Comparison of ENCODE assay signal across 19 cellular contexts in genomic region chr1:59064592-59064991, GRCh38.
"Had no signal": no experiment of that assay in that cellular context is flagged by ENCODE, and none has a peak within 500 bp of the region (broad histone marks: within the 10 kb centered on the region; RNA-seq: fewer than 3 reads in every experiment).

No MANE protein-coding gene starts in this region.

- ATAC-seq: activated CD8-positive, alpha-beta T cell treated with anti-CD3 and anti-CD28 coated beads for 36 hours; body of pancreas; heart left ventricle; left lobe of liver; psoas muscle; right lobe of liver had no signal

- H3K27me3 ChIP-seq: adrenal gland, body of pancreas, heart left ventricle, right lobe of liver, testis had no signal

- H3K9me3 Mint-ChIP-seq: activated CD8-positive, alpha-beta T cell treated with anti-CD3 and anti-CD28 coated beads for 36 hours; nephron progenitor cell had no signal

- DNase-seq: activated CD8-positive, alpha-beta memory T cell treated with anti-CD3 and anti-CD28 coated beads, Interleukin-2, amount 50 U/mL, for 48 hours; activated CD8-positive, alpha-beta T cell treated with anti-CD3 and anti-CD28 coated beads for 36 hours; adrenal gland; body of pancreas; central memory CD4-positive, alpha-beta T cell; effector CD4-positive, alpha-beta T cell; heart left ventricle; islet precursor cell; mammary epithelial cell; nephron progenitor cell; psoas muscle; right lobe of liver; stimulated activated CD4-positive, alpha-beta T cell treated with anti-CD3 and anti-CD28 coated beads, Interleukin-1b, Interleukin-23, amount 100 ng/mL, for 48 hours; stimulated activated naive CD4-positive, alpha-beta T cell treated with Interleukin-2 at 50 U/mL for 16 hours; T-helper 2 cell; testis had no signal

- H3K4me3 Mint-ChIP-seq: activated CD8-positive, alpha-beta T cell treated with anti-CD3 and anti-CD28 coated beads for 36 hours; nephron progenitor cell had no signal

- H3K36me3 ChIP-seq: adrenal gland, heart left ventricle, right lobe of liver had no signal

- H3K4me3 ChIP-seq: adrenal gland, body of pancreas, coronary artery, heart left ventricle, psoas muscle, right lobe of liver, testis had no signal

- H3K27ac Mint-ChIP-seq: activated T-helper 2 cell treated with anti-CD3 and anti-CD28 coated beads, Interferon-gamma antibody, Interleukin-2, Interleukin-4, amounts not matched to agents 10 μg/mL and 5 μg/mL and 100 μg/mL, durations not matched to agents 14 hours and 24 hours and 36 hours; nephron progenitor cell had no signal

- H3K9me3 ChIP-seq: adrenal gland, body of pancreas, heart left ventricle, psoas muscle, right lobe of liver, testis had no signal

- H3K27me3 Mint-ChIP-seq: activated CD8-positive, alpha-beta T cell treated with anti-CD3 and anti-CD28 coated beads for 36 hours had no signal

- H3K4me1 ChIP-seq: right lobe of liver had no signal

- H3K27ac ChIP-seq: adrenal gland, body of pancreas, coronary artery, psoas muscle, right lobe of liver, testis had no signal
